Comparison of ENCODE assay signal across 33 cellular contexts in the genomic region with DNA sequence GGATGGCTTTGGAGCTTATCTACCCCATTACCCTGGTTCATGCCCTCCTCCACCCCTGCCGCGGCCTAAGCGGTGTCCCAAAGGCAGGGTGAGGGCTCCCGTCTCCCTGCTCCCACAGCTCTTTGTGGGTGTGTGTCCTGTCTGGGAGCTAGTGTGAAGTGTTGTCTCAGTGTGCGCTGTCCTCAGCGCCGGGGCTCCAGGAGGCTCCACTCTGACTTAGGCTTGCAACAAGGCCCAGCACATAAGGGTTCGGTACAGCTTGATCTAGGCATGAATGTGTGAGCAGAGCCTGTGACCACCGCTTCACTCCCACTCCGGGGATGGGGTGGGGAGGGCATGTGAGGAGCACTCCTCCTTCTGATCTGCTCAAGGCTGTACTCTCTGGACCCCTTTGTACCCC. TPM values are rescaled to one million over a fixed set of nuclear protein-coding genes. Genes with fewer than 3 reads are reported as not detected.
DNase-seq lines count a peak whose midpoint lies in the region; ATAC-seq, FAIRE-seq and TF ChIP-seq lines count a peak whose summit lies in the region.
"Had no signal": no experiment of that assay in that cellular context is flagged by ENCODE, and none has a peak within 500 bp of the region (broad histone marks: within the 10 kb centered on the region; RNA-seq: fewer than 3 reads in every experiment).

No MANE protein-coding gene starts in this region.

- TF ChIP-seq EP300 in gastroesophageal sphincter (IDR thresholded peaks at IDR 0.05) = no peak

- no peak overlapping the region for H3K4me3 Mint-ChIP-seq in HFFc6
- no peak overlapping the region for H3K4me3 Mint-ChIP-seq in activated naive CD4-positive, alpha-beta T cell treated with anti-CD3 and anti-CD28 coated beads, Interleukin-2, amount 10 ng/mL, durations not matched to agents 7 days and 5 days
- H3K4me3 Mint-ChIP-seq: CD14-positive monocyte; CD4-positive, alpha-beta memory T cell; CD4-positive, CD25-positive, alpha-beta regulatory T cell; CD8-positive, alpha-beta memory T cell had no signal

- H3K27me3 Mint-ChIP-seq in HFFc6 (ENCODE audit: insufficient read depth) = no peaks in the 10 kb centered on the region
- H3K27me3 Mint-ChIP-seq in activated naive CD4-positive, alpha-beta T cell treated with anti-CD3 and anti-CD28 coated beads, Interleukin-2, amount 10 ng/mL, durations not matched to agents 7 days and 5 days = peaks cover 7% of the 10 kb centered on the region
- H3K27me3 Mint-ChIP-seq: CD4-positive, alpha-beta memory T cell; CD4-positive, CD25-positive, alpha-beta regulatory T cell; CD8-positive, alpha-beta memory T cell had no signal

- H3K4me1 ChIP-seq in adrenal gland (replicated peaks in 1 of 2) = peaks cover 34 to 42% of the 10 kb centered on the region in 2 donors
- H3K4me1 ChIP-seq in gastroesophageal sphincter = peaks cover 0 to 17% (median 0%) of the 10 kb centered on the region in 3 donors
- no peaks in the 10 kb centered on the region for H3K4me1 ChIP-seq in lower lobe of right lung
- H3K4me1 ChIP-seq: BE2C, BLaER1 had no signal

- DNase-seq in adrenal gland = peak in 3 of 7 donors; percentile 32 to 35 (median 34)
- DNase-seq in lower lobe of right lung = no peak
- DNase-seq in urothelium cell line (ENCODE audit: low spot score) = no peak
- DNase-seq in HFFc6 = no peak
- DNase-seq in left cardiac atrium = no peak
- DNase-seq in activated naive CD4-positive, alpha-beta T cell treated with anti-CD3 and anti-CD28 coated beads, Interleukin-2, amount 10 ng/mL, durations not matched to agents 7 days and 5 days = no peak
- no peak for DNase-seq in activated T-cell treated with anti-CD3 and anti-CD28 coated beads, Interleukin-2, amount 50 U/mL, for 1 hour
- DNase-seq: 8988T; ACHN; BE2C; C1 segment of cervical spinal cord; CD4-positive, alpha-beta memory T cell; CD4-positive, CD25-positive, alpha-beta regulatory T cell; CD8-positive, alpha-beta memory T cell; COR-L47; DMS 273 treated with DMSO at 0.1 percent for 48 hours; DMS153; DMS53; DMS79; DND-41; EL; GDM1 had no signal

- H3K27ac Mint-ChIP-seq in HFFc6 = no peak overlapping the region
- no peak overlapping the region for H3K27ac Mint-ChIP-seq in activated naive CD4-positive, alpha-beta T cell treated with anti-CD3 and anti-CD28 coated beads, Interleukin-2, amount 10 ng/mL, durations not matched to agents 7 days and 5 days
- H3K27ac Mint-ChIP-seq: CD14-positive monocyte; CD4-positive, alpha-beta memory T cell; CD4-positive, CD25-positive, alpha-beta regulatory T cell had no signal

- FAIRE-seq in urothelium cell line (lab: Jason Lieb, UNC) = peak; percentile 66
- FAIRE-seq: A204.1, GM12878, GM12892, GM18507 had no signal

- H3K4me3 ChIP-seq in adrenal gland (peak overlapping the region in 1 of 4 donors; percentile 49), gastroesophageal sphincter (no peak overlapping the region), lower lobe of right lung (no peak overlapping the region)
- H3K4me3 ChIP-seq: BLaER1, GM12878 had no signal

- H3K27me3 ChIP-seq in adrenal gland (no peaks in the 10 kb centered on the region), gastroesophageal sphincter (no peaks in the 10 kb centered on the region), lower lobe of right lung (ENCODE audit: low read depth) (no peaks in the 10 kb centered on the region)
- H3K27me3 ChIP-seq: BE2C, BLaER1 had no signal

- TF ChIP-seq POLR2A in adrenal gland (IDR thresholded peaks at IDR 0.05) = no peak
- TF ChIP-seq POLR2A in gastroesophageal sphincter (IDR thresholded peaks at IDR 0.05) = no peak

- WGBS in adrenal gland, 4 donors = 53 to 68% (median 65%) methylated on average over 9 to 10 of the region's 10 CpGs
- 100% methylated on average over 2 of the region's 10 CpGs; no CpG with 5 or more reads in 1 of the 2 donors for WGBS in gastroesophageal sphincter (ENCODE audit: low coverage in 1 of 2), 2 donors

- H3K27ac ChIP-seq in adrenal gland (peak overlapping the region in 4 of 5 donors; percentile 58 to 89 (median 83)), gastroesophageal sphincter (no peak overlapping the region), lower lobe of right lung (no peak overlapping the region)
- H3K27ac ChIP-seq: BLaER1 had no signal

- H3K36me3 Mint-ChIP-seq in HFFc6 (ENCODE audit: low read depth) = no peaks in the 10 kb centered on the region
- no peaks in the 10 kb centered on the region for H3K36me3 Mint-ChIP-seq in activated naive CD4-positive, alpha-beta T cell treated with anti-CD3 and anti-CD28 coated beads, Interleukin-2, amount 10 ng/mL, durations not matched to agents 7 days and 5 days
- H3K36me3 Mint-ChIP-seq: CD14-positive monocyte; CD4-positive, alpha-beta memory T cell; CD4-positive, CD25-positive, alpha-beta regulatory T cell; CD8-positive, alpha-beta memory T cell had no signal

- TF ChIP-seq CTCF in adrenal gland (IDR thresholded peaks at IDR 0.05) (no peak), gastroesophageal sphincter (IDR thresholded peaks at IDR 0.05) (no peak), lower lobe of right lung (IDR thresholded peaks at IDR 0.05) (no peak), HFFc6 (IDR thresholded peaks at IDR 0.05) (no peak)

- H3K9me3 Mint-ChIP-seq in HFFc6 = peaks cover 50% of the 10 kb centered on the region
- H3K9me3 Mint-ChIP-seq in activated naive CD4-positive, alpha-beta T cell treated with anti-CD3 and anti-CD28 coated beads, Interleukin-2, amount 10 ng/mL, durations not matched to agents 7 days and 5 days = no peaks in the 10 kb centered on the region
- H3K9me3 Mint-ChIP-seq: CD4-positive, alpha-beta memory T cell had no signal

- H3K36me3 ChIP-seq in adrenal gland (replicated peaks in 1 of 2) (no peaks in the 10 kb centered on the region), gastroesophageal sphincter (no peaks in the 10 kb centered on the region), lower lobe of right lung (no peaks in the 10 kb centered on the region)
- H3K36me3 ChIP-seq: BE2C, BLaER1 had no signal

- ATAC-seq in gastroesophageal sphincter = peak; percentile 34
- ATAC-seq in lower lobe of right lung = peak; percentile 6 to 20
- no peak for ATAC-seq in left cardiac atrium
- ATAC-seq: GM12878 had no signal

- H3K9me3 ChIP-seq in adrenal gland (replicated peaks in 1 of 3) = no peaks in the 10 kb centered on the region
- no peaks in the 10 kb centered on the region for H3K9me3 ChIP-seq in gastroesophageal sphincter
- H3K9me3 ChIP-seq in lower lobe of right lung = no peaks in the 10 kb centered on the region
- H3K9me3 ChIP-seq: BE2C, BLaER1 had no signal

- CTCF ChIA-PET in activated naive CD4-positive, alpha-beta T cell treated with anti-CD3 and anti-CD28 coated beads, Interleukin-2, amount 10 ng/mL, durations not matched to agents 7 days and 5 days (lab: Charles Lee) = no interaction called here

- no peaks in the 10 kb centered on the region for H3K4me1 Mint-ChIP-seq in HFFc6 (ENCODE audit: low read depth)
- H3K4me1 Mint-ChIP-seq in activated naive CD4-positive, alpha-beta T cell treated with anti-CD3 and anti-CD28 coated beads, Interleukin-2, amount 10 ng/mL, durations not matched to agents 7 days and 5 days = no peaks in the 10 kb centered on the region
- H3K4me1 Mint-ChIP-seq: CD14-positive monocyte; CD4-positive, alpha-beta memory T cell; CD4-positive, CD25-positive, alpha-beta regulatory T cell; CD8-positive, alpha-beta memory T cell had no signal

- intact Hi-C loops in adrenal gland (cut with DNase I) = loop anchor here in 1 of 2 donors (10.0 kb wide), 1 partner anchor 61 kb away; no protein-coding TSS in a partner anchor
- intact Hi-C loops in lower lobe of right lung (cut with DNase I) = no loop called here
- intact Hi-C loops in left cardiac atrium (cut with DNase I) = no loop called here

RNA-seq across cellular contexts. Expression of a gene that starts 1.2 kb away (rescaled TPM):
- 100 to 1,000 TPM in 3 of 8 donors, 10 to 100 TPM in 5; 10.4 to 486 (median 50.8) TPM for total RNA-seq in adrenal gland
- polyA plus RNA-seq in adrenal gland = 100 to 1,000 TPM in 1 of 3 donors, 10 to 100 TPM in 1, 1 to 10 TPM in 1; 5.6 to 725 (median 48.4) TPM
- total RNA-seq in gastroesophageal sphincter = not detected
- not detected for total RNA-seq in lower lobe of right lung
- total RNA-seq in HFFc6 (2021; fragmentation: NEBNext Ultra II Directional; extraction: Animal tissue kit (Norgen Biotek cat#: 25700)) = not detected
- total RNA-seq in left cardiac atrium = not detected
- total RNA-seq: A673; CD4-positive, alpha-beta memory T cell; CD4-positive, CD25-positive, alpha-beta regulatory T cell; CD8-positive, alpha-beta memory T cell; Daoy; G401 had no signal
- polyA plus RNA-seq: AG04450; CD14-positive monocyte; CD4-positive, alpha-beta memory T cell; CD4-positive, CD25-positive, alpha-beta regulatory T cell; CD8-positive, alpha-beta memory T cell; GM12878 had no signal

Comparison
In these comparisons a context has a peak if more than half of its experiments do, and no peak if none do; other contexts are left out.
1. H3K27ac ChIP-seq: peak in adrenal gland (4 of 5); none in gastroesophageal sphincter (0 of 4) and lower lobe of right lung (single experiment).
2. ATAC-seq: peak in gastroesophageal sphincter (single experiment) and lower lobe of right lung (2 of 2); none in left cardiac atrium (0 of 2).
3. RNA of a gene that starts 1.2 kb away (total RNA-seq): 10.4 to 486 TPM in adrenal gland; not detected in gastroesophageal sphincter, not detected in lower lobe of right lung (single experiment), not detected in HFFc6 and not detected in left cardiac atrium; every median in the first group is over 10 times any median in the second.